ENCODE assay signal across 9 cellular contexts in the genomic region with DNA sequence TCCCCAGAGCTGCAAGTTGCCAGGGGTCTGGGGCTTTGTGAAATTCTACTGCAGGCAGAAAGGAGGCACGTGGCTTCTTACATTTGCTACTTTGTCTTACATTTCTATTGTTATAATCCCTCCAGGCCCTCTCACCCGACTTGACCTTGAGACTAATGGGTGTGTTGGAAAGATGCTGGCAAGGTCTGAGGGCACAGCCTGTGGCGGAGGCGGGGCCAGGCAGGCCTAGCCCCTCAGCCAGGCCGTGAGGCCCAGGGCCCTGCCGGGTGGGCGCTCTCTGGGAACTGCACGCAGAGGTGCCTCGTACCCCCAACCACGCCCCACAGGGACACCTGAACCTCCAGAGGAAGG.
DNase-seq lines count a peak whose midpoint lies in the region; ATAC-seq and TF ChIP-seq lines count a peak whose summit lies in the region.
"Had no signal": no experiment of that assay in that cellular context is flagged by ENCODE, and none has a peak within 500 bp of the region (broad histone marks: within the 10 kb centered on the region; RNA-seq: fewer than 3 reads in every experiment).

No MANE protein-coding gene starts in this region.

- peaks cover 0 to 5% (median 0%) of the 10 kb centered on the region in 7 donors for H3K9me3 Mint-ChIP-seq in naive B cell

- no peak for TF ChIP-seq POLR2A in breast epithelium (IDR thresholded peaks at IDR 0.05)

- peak overlapping the region; percentile 77 to 96 (median 85) for H3K4me2 ChIP-seq in BLaER1 treated with 17β-estradiol and CSF1 and Interleukin-3, amounts not matched to agents 10 nM and 100 nM

- H3K27me3 Mint-ChIP-seq in naive B cell, result no peaks in the 10 kb centered on the region

- no peak for DNase-seq in breast epithelium (ENCODE audit: low spot score in 2 of 2)
- no peak for DNase-seq in naive B cell
- no peak for DNase-seq in activated CD4-positive, CD25-positive, alpha-beta regulatory T cell treated with anti-CD3 and anti-CD28 coated beads, Interleukin-2, amount 50 U/mL, for 72 hours
- DNase-seq in AML-193 (lab: John Stamatoyannopoulos, UW), result no peak
- DNase-seq in NCI-H345 (lab: John Stamatoyannopoulos, UW), result no peak

- H3K4me1 Mint-ChIP-seq in naive B cell, result peaks cover 5 to 12% (median 9%) of the 10 kb centered on the region in 3 donors

- peaks cover 22 to 26% (median 25%) of the 10 kb centered on the region in 10 experiments for H3K4me1 ChIP-seq in BLaER1 treated with 17β-estradiol and CSF1 and Interleukin-3, amounts not matched to agents 10 nM and 100 nM
- H3K4me1 ChIP-seq in breast epithelium, result peaks cover 0 to 11% of the 10 kb centered on the region in 2 donors

- ATAC-seq in HG03060 (IDR thresholded peaks at IDR 0.05; ENCODE audit: low read depth, unreplicated experiment) (peak; percentile 26), naive B cell (ENCODE audit: low read depth in 2 of 2) (peak; percentile 8 to 20), HG02884 (IDR thresholded peaks at IDR 0.05; ENCODE audit: unreplicated experiment) (no peak)

- no peaks in the 10 kb centered on the region for H3K27me3 ChIP-seq in BLaER1 treated with 17β-estradiol and CSF1 and Interleukin-3, amounts not matched to agents 10 nM and 100 nM
- H3K27me3 ChIP-seq in breast epithelium, result no peaks in the 10 kb centered on the region

- H3K4me3 ChIP-seq in BLaER1 treated with 17β-estradiol and CSF1 and Interleukin-3, amounts not matched to agents 10 nM and 100 nM, result peak overlapping the region; percentile 26 to 66 (median 48); a peak in 18 of 20 replicates
- H3K4me3 ChIP-seq in breast epithelium, result peak overlapping the region; percentile 30 to 63 (median 42)
- H3K4me3 ChIP-seq: SK-N-MC had no signal

- H3K27ac ChIP-seq in BLaER1 treated with 17β-estradiol and CSF1 and Interleukin-3, amounts not matched to agents 10 nM and 100 nM, result peak overlapping the region; percentile 43 to 82 (median 74); a peak in 20 of 22 replicates
- H3K27ac ChIP-seq in breast epithelium, result peak overlapping the region; percentile 87 to 94
- H3K27ac ChIP-seq: SK-N-MC had no signal

- no peak overlapping the region for H3K27ac Mint-ChIP-seq in naive B cell

- peak overlapping the region in 7 of 8 donors; percentile 72 to 91 (median 86) for H3K4me3 Mint-ChIP-seq in naive B cell

- peak overlapping the region; percentile 38 to 78 (median 68) for H3K9ac ChIP-seq in BLaER1 treated with 17β-estradiol and CSF1 and Interleukin-3, amounts not matched to agents 10 nM and 100 nM

- H4K20me1 ChIP-seq in BLaER1 treated with 17β-estradiol and CSF1 and Interleukin-3, amounts not matched to agents 10 nM and 100 nM, result no peaks in the 10 kb centered on the region

- H3K36me3 ChIP-seq in BLaER1 treated with 17β-estradiol and CSF1 and Interleukin-3, amounts not matched to agents 10 nM and 100 nM, result no peaks in the 10 kb centered on the region
- H3K36me3 ChIP-seq in breast epithelium, result no peaks in the 10 kb centered on the region

- intact Hi-C loops in breast epithelium (cut with DNase I; ENCODE audit: low total_unique reads), result no loop called here

- no peak for TF ChIP-seq CTCF in breast epithelium (IDR thresholded peaks at IDR 0.05)

- H3K9me3 ChIP-seq in BLaER1 treated with 17β-estradiol and CSF1 and Interleukin-3, amounts not matched to agents 10 nM and 100 nM (replicated peaks in 1 of 11), result peaks cover 0 to 7% (median 0%) of the 10 kb centered on the region in 11 experiments; a peak in 2 of 22 replicates
- H3K9me3 ChIP-seq in breast epithelium, result peaks cover 3 to 4% of the 10 kb centered on the region in 2 donors

- H3K36me3 Mint-ChIP-seq in naive B cell, result no peaks in the 10 kb centered on the region
